1 cellular context compared by ENCODE assay signal in genomic region chr12:133037207-133038005, GRCh38.
A peak's percentile ranks its signal among the peaks of the same experiment; 100 is the strongest.
TF ChIP-seq lines count a peak whose summit lies in the region.

Gene ZNF84, plus strand, starts transcription at chr12:133037509. Its CDS starts 3,959 bp downstream, at chr12:133041468.

TF ChIP-seq in HepG2, 621 proteins besides CTCF, POLR2A, EP300 and RAD21 (continued from another document and continues in another):
- TF ChIP-seq ZNF280D (CRISPR knock-in tag; IDR thresholded peaks at IDR 0.05) (peak; percentile 60; the same call in 1 of the 2 replicates), ARID5B (CRISPR knock-in tag; IDR thresholded peaks at IDR 0.05) (0 out of 2 replicates have a peak, but pooled peaks have one; percentile 47), ZNF101 (CRISPR knock-in tag; IDR thresholded peaks at IDR 0.05; ENCODE audit: borderline replicate concordance, low read depth) (peak; percentile 87; the same call in 1 of the 2 replicates), CSRNP2 (CRISPR knock-in tag; conservative IDR thresholded peaks at IDR 0.05; ENCODE audit: low read depth) (0 out of 2 replicates have a peak, but pooled peaks have one; percentile 76), MAZ (IDR thresholded peaks at IDR 0.05; ENCODE audit: borderline replicate concordance, low read depth, low read length) (no peak), MAZ (CRISPR knock-in tag; IDR thresholded peaks at IDR 0.05; ENCODE audit: low read depth) (peak; percentile 84), SMAD9 (CRISPR knock-in tag; IDR thresholded peaks at IDR 0.05) (no peak), ZNF441 (CRISPR knock-in tag; IDR thresholded peaks at IDR 0.05; ENCODE audit: borderline replicate concordance) (peak; percentile 84; the same call in 1 of the 2 replicates), ZNF205 (CRISPR knock-in tag; IDR thresholded peaks at IDR 0.05) (peak; percentile 76; the same call in 1 of the 2 replicates), ZFYVE20 (CRISPR knock-in tag; IDR thresholded peaks at IDR 0.05; ENCODE audit: borderline replicate concordance, low read depth) (peak; percentile 66; the same call in 1 of the 2 replicates), RAD51 (IDR thresholded peaks at IDR 0.05; ENCODE audit: borderline replicate concordance) (peak; percentile 96), HNF1A (IDR thresholded peaks at IDR 0.05; ENCODE audit: low read depth) (no peak), HNF1A (CRISPR knock-in tag; IDR thresholded peaks at IDR 0.05; ENCODE audit: borderline replicate concordance) (no peak; the same call in 1 of the 2 replicates), ZFX (CRISPR knock-in tag; IDR thresholded peaks at IDR 0.05; ENCODE audit: low read depth) (peak; percentile 94), IKZF1 (IDR thresholded peaks at IDR 0.05) (no peak), CENPBD1 (CRISPR knock-in tag; IDR thresholded peaks at IDR 0.05; ENCODE audit: borderline replicate concordance, low read depth) (no peak), ZEB1 (IDR thresholded peaks at IDR 0.05; ENCODE audit: insufficient replicate concordance, low read depth) (no peak), KLF15 (CRISPR knock-in tag; IDR thresholded peaks at IDR 0.05; ENCODE audit: borderline replicate concordance) (peak; percentile 16; the same call in 1 of the 2 replicates), ZSCAN12 (CRISPR knock-in tag; IDR thresholded peaks at IDR 0.05) (no peak), ZNF570 (CRISPR knock-in tag; IDR thresholded peaks at IDR 0.05; ENCODE audit: borderline replicate concordance) (0 out of 2 replicates have a peak, but pooled peaks have one; percentile 84), TOPORS (CRISPR knock-in tag; IDR thresholded peaks at IDR 0.05) (peak; percentile 68; the same call in 1 of the 2 replicates), RFX3 (CRISPR knock-in tag; IDR thresholded peaks at IDR 0.05) (peak; percentile 97), JUNB (CRISPR knock-in tag; IDR thresholded peaks at IDR 0.05; ENCODE audit: borderline replicate concordance) (peak; percentile 65; the same call in 1 of the 2 replicates), GMEB1 (CRISPR knock-in tag; IDR thresholded peaks at IDR 0.05; ENCODE audit: borderline replicate concordance) (peak; percentile 86), ZNF564 (CRISPR knock-in tag; IDR thresholded peaks at IDR 0.05) (0 out of 2 replicates have a peak, but pooled peaks have one; percentile 13), E2F2 (CRISPR knock-in tag; IDR thresholded peaks at IDR 0.05; ENCODE audit: borderline replicate concordance) (peak; percentile 63; the same call in 1 of the 2 replicates), ZBTB2 (CRISPR knock-in tag; IDR thresholded peaks at IDR 0.05; ENCODE audit: low read depth) (peak; percentile 84), CC2D1A (CRISPR knock-in tag; IDR thresholded peaks at IDR 0.05) (peak; percentile 75; the same call in 1 of the 2 replicates), ZMAT5 (CRISPR knock-in tag; IDR thresholded peaks at IDR 0.05; ENCODE audit: borderline replicate concordance, low read depth) (no peak), KLF11 (CRISPR knock-in tag; IDR thresholded peaks at IDR 0.05) (peak; percentile 57; the same call in 1 of the 2 replicates), ZNF33A (CRISPR knock-in tag; IDR thresholded peaks at IDR 0.05; ENCODE audit: borderline replicate concordance) (no peak), ZNF12 (CRISPR knock-in tag; IDR thresholded peaks at IDR 0.05) (peak; percentile 7; the same call in 1 of the 2 replicates), ZNF124 (CRISPR knock-in tag; IDR thresholded peaks at IDR 0.05) (peak; percentile 87), ZBTB33 (CRISPR knock-in tag; IDR thresholded peaks at IDR 0.05) (peak; percentile 7; the same call in 1 of the 2 replicates), TSC22D2 (CRISPR knock-in tag; IDR thresholded peaks at IDR 0.05; ENCODE audit: borderline replicate concordance) (peak; percentile 79; the same call in 1 of the 2 replicates), RBM22 (optimal IDR thresholded peaks at IDR 0.05; ENCODE audit: low read length) (no peak), MATR3 (CRISPR knock-in tag; IDR thresholded peaks at IDR 0.05) (no peak), REPIN1 (CRISPR knock-in tag; IDR thresholded peaks at IDR 0.05; ENCODE audit: borderline replicate concordance, low read depth) (peak; percentile 75; the same call in 1 of the 2 replicates)
